ENCODE assay signal across 19 cellular contexts in genomic region chr1:234698624-234699023, GRCh38.
"Had no signal": no experiment of that assay in that cellular context is flagged by ENCODE, and none has a peak within 500 bp of the region (broad histone marks: within the 10 kb centered on the region; RNA-seq: fewer than 3 reads in every experiment).

No MANE protein-coding gene starts in this region.

- H3K36me3 ChIP-seq: ascending aorta, heart right ventricle, lower lobe of right lung, right atrium auricular region, suprapubic skin, upper lobe of left lung had no signal

- DNase-seq: activated CD4-positive, CD25-positive, alpha-beta regulatory T cell treated with anti-CD3 and anti-CD28 coated beads, Interleukin-2, amount 50 U/mL, for 72 hours; activated naive CD4-positive, alpha-beta T cell treated with anti-CD3 and anti-CD28 coated beads, Interleukin-2, amount 10 ng/mL, durations not matched to agents 7 days and 5 days; activated T-cell treated with anti-CD3 and anti-CD28 coated beads, Interleukin-2, amount 50 U/mL, for 1 hour; effector memory CD8-positive, alpha-beta T cell; foreskin melanocyte; heart right ventricle; lower lobe of right lung; midbrain; stimulated activated CD4-positive, alpha-beta T cell treated with anti-CD3 and anti-CD28 coated beads, Interleukin-4, amount 100 ng/mL, for 4 hours; stimulated activated CD8-positive, alpha-beta memory T cell treated with anti-CD3 and anti-CD28 coated beads, Interleukin-4, amount 100 ng/mL, for 48 hours; T-helper 1 cell; T1000; upper lobe of left lung had no signal

- H3K27ac ChIP-seq: ascending aorta, epithelial cell of prostate, lower lobe of right lung, parathyroid adenoma, right atrium auricular region, upper lobe of left lung had no signal

- H3K27me3 ChIP-seq: ascending aorta, heart right ventricle, right atrium auricular region, suprapubic skin, upper lobe of left lung had no signal

- H3K9me3 ChIP-seq: ascending aorta, heart right ventricle, lower lobe of right lung, right atrium auricular region, suprapubic skin, upper lobe of left lung had no signal

- ATAC-seq: effector memory CD8-positive, alpha-beta T cell; heart right ventricle; lower lobe of right lung had no signal

- H3K4me1 ChIP-seq: lower lobe of right lung, parathyroid adenoma had no signal

- H3K4me3 ChIP-seq: ascending aorta, heart right ventricle, lower lobe of right lung, right atrium auricular region, smooth muscle cell, suprapubic skin, upper lobe of left lung had no signal
